In the genomic region with DNA sequence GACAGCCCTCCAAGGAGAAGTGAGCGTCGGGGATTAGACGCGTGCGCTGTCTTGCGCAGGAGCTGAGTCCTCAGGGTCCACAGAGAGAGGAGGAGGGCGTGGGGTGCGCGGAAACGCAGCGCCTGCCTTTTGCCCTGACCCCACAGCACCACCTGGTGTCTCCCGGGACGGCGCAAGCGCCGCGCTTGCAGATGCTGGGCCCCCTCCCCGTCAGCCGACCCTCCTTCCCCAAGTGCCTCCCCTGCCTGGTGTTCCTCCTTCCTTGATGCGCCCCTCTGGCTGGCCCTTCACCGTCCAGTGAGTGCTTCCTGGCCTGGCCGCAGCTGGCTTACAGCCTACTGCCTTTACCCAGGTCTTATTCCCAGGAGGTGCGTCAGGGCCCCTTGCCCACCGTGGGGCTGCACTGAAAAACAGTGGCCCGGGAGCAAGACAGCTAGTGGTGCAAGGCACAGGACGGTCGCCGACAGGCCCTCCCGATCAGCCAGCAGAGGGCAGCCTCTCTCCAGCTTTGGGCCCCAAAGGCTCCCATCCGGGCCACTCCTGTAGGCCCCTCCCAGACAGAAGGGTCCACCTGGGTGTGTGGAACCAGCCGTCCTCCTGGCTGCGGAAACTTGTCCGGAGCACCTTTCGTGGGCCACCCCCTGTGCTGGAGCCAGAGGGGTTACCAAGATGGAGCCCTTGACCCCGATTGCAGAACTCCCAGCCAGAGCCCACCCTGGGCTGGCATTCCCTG, we compare ENCODE assay signal across 1 cellular context.
TF ChIP-seq lines count a peak whose summit lies in the region.

No MANE protein-coding gene starts in this region.

TF ChIP-seq in K562, 482 proteins besides CTCF, POLR2A, EP300 and RAD21 (continued from another document and continues in another):
- TF ChIP-seq TAF15 (IDR thresholded peaks at IDR 0.05; ENCODE audit: low read depth, low read length), result no peak
- TF ChIP-seq, protein P1, sequence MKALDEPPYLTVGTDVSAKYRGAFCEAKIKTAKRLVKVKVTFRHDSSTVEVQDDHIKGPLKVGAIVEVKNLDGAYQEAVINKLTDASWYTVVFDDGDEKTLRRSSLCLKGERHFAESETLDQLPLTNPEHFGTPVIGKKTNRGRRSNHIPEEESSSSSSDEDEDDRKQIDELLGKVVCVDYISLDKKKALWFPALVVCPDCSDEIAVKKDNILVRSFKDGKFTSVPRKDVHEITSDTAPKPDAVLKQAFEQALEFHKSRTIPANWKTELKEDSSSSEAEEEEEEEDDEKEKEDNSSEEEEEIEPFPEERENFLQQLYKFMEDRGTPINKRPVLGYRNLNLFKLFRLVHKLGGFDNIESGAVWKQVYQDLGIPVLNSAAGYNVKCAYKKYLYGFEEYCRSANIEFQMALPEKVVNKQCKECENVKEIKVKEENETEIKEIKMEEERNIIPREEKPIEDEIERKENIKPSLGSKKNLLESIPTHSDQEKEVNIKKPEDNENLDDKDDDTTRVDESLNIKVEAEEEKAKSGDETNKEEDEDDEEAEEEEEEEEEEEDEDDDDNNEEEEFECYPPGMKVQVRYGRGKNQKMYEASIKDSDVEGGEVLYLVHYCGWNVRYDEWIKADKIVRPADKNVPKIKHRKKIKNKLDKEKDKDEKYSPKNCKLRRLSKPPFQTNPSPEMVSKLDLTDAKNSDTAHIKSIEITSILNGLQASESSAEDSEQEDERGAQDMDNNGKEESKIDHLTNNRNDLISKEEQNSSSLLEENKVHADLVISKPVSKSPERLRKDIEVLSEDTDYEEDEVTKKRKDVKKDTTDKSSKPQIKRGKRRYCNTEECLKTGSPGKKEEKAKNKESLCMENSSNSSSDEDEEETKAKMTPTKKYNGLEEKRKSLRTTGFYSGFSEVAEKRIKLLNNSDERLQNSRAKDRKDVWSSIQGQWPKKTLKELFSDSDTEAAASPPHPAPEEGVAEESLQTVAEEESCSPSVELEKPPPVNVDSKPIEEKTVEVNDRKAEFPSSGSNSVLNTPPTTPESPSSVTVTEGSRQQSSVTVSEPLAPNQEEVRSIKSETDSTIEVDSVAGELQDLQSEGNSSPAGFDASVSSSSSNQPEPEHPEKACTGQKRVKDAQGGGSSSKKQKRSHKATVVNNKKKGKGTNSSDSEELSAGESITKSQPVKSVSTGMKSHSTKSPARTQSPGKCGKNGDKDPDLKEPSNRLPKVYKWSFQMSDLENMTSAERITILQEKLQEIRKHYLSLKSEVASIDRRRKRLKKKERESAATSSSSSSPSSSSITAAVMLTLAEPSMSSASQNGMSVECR (CRISPR knock-in tag; IDR thresholded peaks at IDR 0.05), result peak; percentile 77; the same call in 1 of the 2 replicates
- TF ChIP-seq, protein P2, sequence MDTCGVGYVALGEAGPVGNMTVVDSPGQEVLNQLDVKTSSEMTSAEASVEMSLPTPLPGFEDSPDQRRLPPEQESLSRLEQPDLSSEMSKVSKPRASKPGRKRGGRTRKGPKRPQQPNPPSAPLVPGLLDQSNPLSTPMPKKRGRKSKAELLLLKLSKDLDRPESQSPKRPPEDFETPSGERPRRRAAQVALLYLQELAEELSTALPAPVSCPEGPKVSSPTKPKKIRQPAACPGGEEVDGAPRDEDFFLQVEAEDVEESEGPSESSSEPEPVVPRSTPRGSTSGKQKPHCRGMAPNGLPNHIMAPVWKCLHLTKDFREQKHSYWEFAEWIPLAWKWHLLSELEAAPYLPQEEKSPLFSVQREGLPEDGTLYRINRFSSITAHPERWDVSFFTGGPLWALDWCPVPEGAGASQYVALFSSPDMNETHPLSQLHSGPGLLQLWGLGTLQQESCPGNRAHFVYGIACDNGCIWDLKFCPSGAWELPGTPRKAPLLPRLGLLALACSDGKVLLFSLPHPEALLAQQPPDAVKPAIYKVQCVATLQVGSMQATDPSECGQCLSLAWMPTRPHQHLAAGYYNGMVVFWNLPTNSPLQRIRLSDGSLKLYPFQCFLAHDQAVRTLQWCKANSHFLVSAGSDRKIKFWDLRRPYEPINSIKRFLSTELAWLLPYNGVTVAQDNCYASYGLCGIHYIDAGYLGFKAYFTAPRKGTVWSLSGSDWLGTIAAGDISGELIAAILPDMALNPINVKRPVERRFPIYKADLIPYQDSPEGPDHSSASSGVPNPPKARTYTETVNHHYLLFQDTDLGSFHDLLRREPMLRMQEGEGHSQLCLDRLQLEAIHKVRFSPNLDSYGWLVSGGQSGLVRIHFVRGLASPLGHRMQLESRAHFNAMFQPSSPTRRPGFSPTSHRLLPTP (IDR thresholded peaks at IDR 0.05; ENCODE audit: borderline replicate concordance, extremely low read depth, insufficient read length), result no peak
- TF ChIP-seq ZNF644 (tag; IDR thresholded peaks at IDR 0.05; ENCODE audit: low read depth), result no peak
- no peak for TF ChIP-seq CBX5 (IDR thresholded peaks at IDR 0.05; ENCODE audit: borderline replicate concordance, low read depth)
- TF ChIP-seq KHSRP (IDR thresholded peaks at IDR 0.05), result no peak
- no peak for TF ChIP-seq MYBL2 (IDR thresholded peaks at IDR 0.05; ENCODE audit: low read depth)
- no peak for TF ChIP-seq MYBL2 (CRISPR knock-in tag; IDR thresholded peaks at IDR 0.05; ENCODE audit: borderline replicate concordance)
- TF ChIP-seq SMARCA4 (IDR thresholded peaks at IDR 0.05), result no peak
- TF ChIP-seq RAD51 (IDR thresholded peaks at IDR 0.05; ENCODE audit: borderline replicate concordance, low read depth), result no peak
- TF ChIP-seq, protein P3, sequence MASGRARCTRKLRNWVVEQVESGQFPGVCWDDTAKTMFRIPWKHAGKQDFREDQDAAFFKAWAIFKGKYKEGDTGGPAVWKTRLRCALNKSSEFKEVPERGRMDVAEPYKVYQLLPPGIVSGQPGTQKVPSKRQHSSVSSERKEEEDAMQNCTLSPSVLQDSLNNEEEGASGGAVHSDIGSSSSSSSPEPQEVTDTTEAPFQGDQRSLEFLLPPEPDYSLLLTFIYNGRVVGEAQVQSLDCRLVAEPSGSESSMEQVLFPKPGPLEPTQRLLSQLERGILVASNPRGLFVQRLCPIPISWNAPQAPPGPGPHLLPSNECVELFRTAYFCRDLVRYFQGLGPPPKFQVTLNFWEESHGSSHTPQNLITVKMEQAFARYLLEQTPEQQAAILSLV (tag; IDR thresholded peaks at IDR 0.05), result no peak
- TF ChIP-seq, protein P4, sequence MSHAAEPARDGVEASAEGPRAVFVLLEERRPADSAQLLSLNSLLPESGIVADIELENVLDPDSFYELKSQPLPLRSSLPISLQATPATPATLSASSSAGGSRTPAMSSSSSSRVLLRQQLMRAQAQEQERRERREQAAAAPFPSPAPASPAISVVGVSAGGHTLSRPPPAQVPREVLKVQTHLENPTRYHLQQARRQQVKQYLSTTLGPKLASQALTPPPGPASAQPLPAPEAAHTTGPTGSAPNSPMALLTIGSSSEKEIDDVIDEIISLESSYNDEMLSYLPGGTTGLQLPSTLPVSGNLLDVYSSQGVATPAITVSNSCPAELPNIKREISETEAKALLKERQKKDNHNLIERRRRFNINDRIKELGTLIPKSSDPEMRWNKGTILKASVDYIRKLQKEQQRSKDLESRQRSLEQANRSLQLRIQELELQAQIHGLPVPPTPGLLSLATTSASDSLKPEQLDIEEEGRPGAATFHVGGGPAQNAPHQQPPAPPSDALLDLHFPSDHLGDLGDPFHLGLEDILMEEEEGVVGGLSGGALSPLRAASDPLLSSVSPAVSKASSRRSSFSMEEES (CRISPR knock-in tag; IDR thresholded peaks at IDR 0.05), result no peak
- TF ChIP-seq NCOA4 (IDR thresholded peaks at IDR 0.05; ENCODE audit: partially characterized antibody), result no peak
- no peak for TF ChIP-seq ELF2 (CRISPR knock-in tag; IDR thresholded peaks at IDR 0.05)
- no peak for TF ChIP-seq DIDO1 (tag; IDR thresholded peaks at IDR 0.05; ENCODE audit: low read depth)
- TF ChIP-seq ZNF785 (CRISPR knock-in tag; IDR thresholded peaks at IDR 0.05), result no peak
- TF ChIP-seq ARHGAP35 (IDR thresholded peaks at IDR 0.05; ENCODE audit: partially characterized antibody), result no peak
- no peak for TF ChIP-seq ZC3H11A (IDR thresholded peaks at IDR 0.05; ENCODE audit: low read depth, low read length)
- TF ChIP-seq ZNF561 (CRISPR knock-in tag; conservative IDR thresholded peaks at IDR 0.05), result no peak
- no peak for TF ChIP-seq ZNF175 (CRISPR knock-in tag; IDR thresholded peaks at IDR 0.05; ENCODE audit: low read depth)
- no peak; the same call in 1 of the 2 replicates for TF ChIP-seq ESRRA (IDR thresholded peaks at IDR 0.05; ENCODE audit: borderline replicate concordance, low read depth)
- no peak for TF ChIP-seq SRSF7 (optimal IDR thresholded peaks at IDR 0.05; ENCODE audit: low read depth, low read length)
- no peak for TF ChIP-seq KLF1 (tag; IDR thresholded peaks at IDR 0.05)
- no peak for TF ChIP-seq ZFX (CRISPR knock-in tag; IDR thresholded peaks at IDR 0.05)
- TF ChIP-seq, protein P5, sequence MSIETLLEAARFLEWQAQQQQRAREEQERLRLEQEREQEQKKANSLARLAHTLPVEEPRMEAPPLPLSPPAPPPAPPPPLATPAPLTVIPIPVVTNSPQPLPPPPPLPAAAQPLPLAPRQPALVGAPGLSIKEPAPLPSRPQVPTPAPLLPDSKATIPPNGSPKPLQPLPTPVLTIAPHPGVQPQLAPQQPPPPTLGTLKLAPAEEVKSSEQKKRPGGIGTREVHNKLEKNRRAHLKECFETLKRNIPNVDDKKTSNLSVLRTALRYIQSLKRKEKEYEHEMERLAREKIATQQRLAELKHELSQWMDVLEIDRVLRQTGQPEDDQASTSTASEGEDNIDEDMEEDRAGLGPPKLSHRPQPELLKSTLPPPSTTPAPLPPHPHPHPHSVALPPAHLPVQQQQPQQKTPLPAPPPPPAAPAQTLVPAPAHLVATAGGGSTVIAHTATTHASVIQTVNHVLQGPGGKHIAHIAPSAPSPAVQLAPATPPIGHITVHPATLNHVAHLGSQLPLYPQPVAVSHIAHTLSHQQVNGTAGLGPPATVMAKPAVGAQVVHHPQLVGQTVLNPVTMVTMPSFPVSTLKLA (conservative IDR thresholded peaks at IDR 0.05), result no peak; a peak in 1 of 4 replicates
- TF ChIP-seq DMBX1 (CRISPR knock-in tag; IDR thresholded peaks at IDR 0.05; ENCODE audit: borderline replicate concordance), result no peak
- no peak for TF ChIP-seq PTRF (tag; IDR thresholded peaks at IDR 0.05)
- no peak for TF ChIP-seq MLX (CRISPR knock-in tag; conservative IDR thresholded peaks at IDR 0.05)
- no peak for TF ChIP-seq ZNF232 (CRISPR knock-in tag; IDR thresholded peaks at IDR 0.05)
- no peak for TF ChIP-seq SMAD2 (IDR thresholded peaks at IDR 0.05; ENCODE audit: low read depth, low read length)
- TF ChIP-seq GMEB1 (CRISPR knock-in tag; IDR thresholded peaks at IDR 0.05), result no peak
- TF ChIP-seq CBFB (CRISPR knock-in tag; IDR thresholded peaks at IDR 0.05), result no peak
- TF ChIP-seq XRCC3 (IDR thresholded peaks at IDR 0.05), result no peak
- TF ChIP-seq RBM15 (IDR thresholded peaks at IDR 0.05; ENCODE audit: insufficient read depth, low read length), result no peak
- TF ChIP-seq NR0B1 (IDR thresholded peaks at IDR 0.05; ENCODE audit: partially characterized antibody), result no peak
- no peak for TF ChIP-seq ZNF395 (CRISPR knock-in tag; IDR thresholded peaks at IDR 0.05)
- TF ChIP-seq TOE1 (IDR thresholded peaks at IDR 0.05; ENCODE audit: borderline replicate concordance), result peak; percentile 52; the same call in 1 of the 2 replicates
- no peak for TF ChIP-seq TOE1 (CRISPR knock-in tag; IDR thresholded peaks at IDR 0.05; ENCODE audit: borderline replicate concordance, low read depth)
- TF ChIP-seq, protein P6, sequence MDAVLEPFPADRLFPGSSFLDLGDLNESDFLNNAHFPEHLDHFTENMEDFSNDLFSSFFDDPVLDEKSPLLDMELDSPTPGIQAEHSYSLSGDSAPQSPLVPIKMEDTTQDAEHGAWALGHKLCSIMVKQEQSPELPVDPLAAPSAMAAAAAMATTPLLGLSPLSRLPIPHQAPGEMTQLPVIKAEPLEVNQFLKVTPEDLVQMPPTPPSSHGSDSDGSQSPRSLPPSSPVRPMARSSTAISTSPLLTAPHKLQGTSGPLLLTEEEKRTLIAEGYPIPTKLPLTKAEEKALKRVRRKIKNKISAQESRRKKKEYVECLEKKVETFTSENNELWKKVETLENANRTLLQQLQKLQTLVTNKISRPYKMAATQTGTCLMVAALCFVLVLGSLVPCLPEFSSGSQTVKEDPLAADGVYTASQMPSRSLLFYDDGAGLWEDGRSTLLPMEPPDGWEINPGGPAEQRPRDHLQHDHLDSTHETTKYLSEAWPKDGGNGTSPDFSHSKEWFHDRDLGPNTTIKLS (IDR thresholded peaks at IDR 0.05; ENCODE audit: borderline replicate concordance, low read depth), result no peak
- no peak for TF ChIP-seq NR4A1 (CRISPR knock-in tag; IDR thresholded peaks at IDR 0.05)
- TF ChIP-seq NR4A1 (tag; IDR thresholded peaks at IDR 0.05), result no peak
- no peak for TF ChIP-seq RBBP5 (IDR thresholded peaks at IDR 0.05; ENCODE audit: borderline replicate concordance, insufficient read depth, low read length, poor library complexity, severe bottlenecking)
- TF ChIP-seq ILF3 (IDR thresholded peaks at IDR 0.05; ENCODE audit: borderline replicate concordance), result no peak
- TF ChIP-seq SIN3B (IDR thresholded peaks at IDR 0.05; ENCODE audit: low read depth), result no peak
